ENCODE assay signal across 11 cellular contexts in the genomic region with DNA sequence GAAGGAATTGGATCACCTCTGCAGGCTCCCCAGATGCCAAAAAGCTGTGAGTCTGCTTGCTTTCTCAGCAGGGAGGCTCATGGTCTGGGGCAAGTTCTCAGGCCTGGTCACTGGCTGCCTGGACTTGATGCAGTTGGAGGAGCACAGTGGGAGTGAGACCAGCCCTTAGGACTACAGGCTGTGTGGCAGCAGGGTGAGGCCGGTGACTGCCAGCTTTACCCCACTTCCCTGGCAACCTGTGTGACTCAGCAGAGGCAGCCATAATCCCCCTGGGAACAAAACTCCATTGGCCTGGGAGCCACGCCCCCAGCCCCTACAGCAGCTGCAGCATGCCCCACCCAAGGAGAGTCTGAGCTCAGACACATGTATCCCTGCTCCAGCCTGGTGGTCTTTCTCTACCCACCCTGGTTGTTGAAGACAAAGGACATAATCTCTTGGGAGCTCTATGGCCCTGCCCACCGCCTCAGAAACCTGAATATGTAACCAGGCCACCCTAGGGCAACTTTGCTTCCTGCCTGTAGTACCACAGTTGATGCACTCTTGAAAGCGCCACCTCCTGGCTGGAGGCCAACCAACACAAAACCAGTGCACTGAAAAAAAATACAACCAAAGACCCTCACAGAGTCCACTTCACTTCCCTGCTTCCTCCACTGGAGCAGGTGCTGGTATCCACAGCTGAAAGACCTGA.
DNase-seq lines count a peak whose midpoint lies in the region; ATAC-seq and TF ChIP-seq lines count a peak whose summit lies in the region.
"Had no signal": no experiment of that assay in that cellular context is flagged by ENCODE, and none has a peak within 500 bp of the region (broad histone marks: within the 10 kb centered on the region; RNA-seq: fewer than 3 reads in every experiment).

No MANE protein-coding gene starts in this region.

- H3K9me2 ChIP-seq in PC-3 (replicated peaks; ENCODE audit: low read length), result no peaks in the 10 kb centered on the region

- no peaks in the 10 kb centered on the region for H3K27me3 ChIP-seq in PC-3 (ENCODE audit: low read length)
- H3K27me3 ChIP-seq in iPS-20b (ENCODE audit: insufficient read depth, low read length), result no peaks in the 10 kb centered on the region
- no peaks in the 10 kb centered on the region for H3K27me3 ChIP-seq in osteoblast (ENCODE audit: insufficient read depth, low read length)

- H3K4me2 ChIP-seq in PC-3 (ENCODE audit: low read length) (no peak overlapping the region), osteoblast (ENCODE audit: insufficient read depth, low read length) (no peak overlapping the region)

- CTCF ChIA-PET in PC-3 (lab: Charles Lee), result no interaction called here

- DNase-seq in DMS53 (lab: John Stamatoyannopoulos, UW) (peak; percentile 26), DMS53 treated with DMSO at 0.1 percent for 48 hours (lab: John Stamatoyannopoulos, UW; ENCODE audit: unreplicated experiment) (no peak), H4 (ENCODE audit: low spot score) (peak; percentile 42), PC-3 (peak; percentile 9), osteoblast (ENCODE audit: insufficient read length, low spot score, missing footprints) (no peak), posterior vena cava (ENCODE audit: low spot score) (no peak)
- DNase-seq: dorsolateral prefrontal cortex, EL, NCI-H146 had no signal

- intact Hi-C loops in PC-3 (cut with micrococcal nuclease), result no loop called here
- intact Hi-C loops in posterior vena cava (cut with DNase I), result no loop called here

- no TSS peak for BruUV-seq in PC-3 (replicated peaks; lab: Mats Ljungman, UMichigan)

- no peak overlapping the region for H3K4me3 ChIP-seq in PC-3 (ENCODE audit: low read length)
- H3K4me3 ChIP-seq in iPS-20b (ENCODE audit: low read length), result no peak overlapping the region
- no peak overlapping the region for H3K4me3 ChIP-seq in osteoblast (ENCODE audit: insufficient read depth, low read length)
- H3K4me3 ChIP-seq: dorsolateral prefrontal cortex had no signal

- H3K27ac ChIP-seq in PC-3 (ENCODE audit: low read length) (no peak overlapping the region), iPS-20b (ENCODE audit: low read length) (peak overlapping the region; percentile 54), osteoblast (ENCODE audit: low read depth, low read length) (no peak overlapping the region)
- H3K27ac ChIP-seq: dorsolateral prefrontal cortex had no signal

- no peaks in the 10 kb centered on the region for H3F3A ChIP-seq in PC-3 (ENCODE audit: low read length, unreplicated experiment)

- H4K20me1 ChIP-seq in PC-3 (ENCODE audit: low read length) (no peaks in the 10 kb centered on the region), osteoblast (ENCODE audit: insufficient read depth, low read length) (no peaks in the 10 kb centered on the region)

- POLR2A ChIA-PET in PC-3 (lab: Charles Lee; ENCODE audit: unreplicated experiment), result no interaction called here

- H2AFZ ChIP-seq in PC-3 (ENCODE audit: low read length) (peak overlapping the region; percentile 7; the same call in 1 of the 2 replicates), osteoblast (ENCODE audit: low read length) (no peak overlapping the region)

- H3K9me3 ChIP-seq in PC-3 (ENCODE audit: low read length), result no peaks in the 10 kb centered on the region
- no peaks in the 10 kb centered on the region for H3K9me3 ChIP-seq in iPS-20b (ENCODE audit: insufficient read depth, low read depth, low read length)
- H3K9me3 ChIP-seq in osteoblast (ENCODE audit: low read depth, low read length), result no peaks in the 10 kb centered on the region

- peak; percentile 38; the same call in 1 of the 2 replicates for TF ChIP-seq CTCF in PC-3 (conservative IDR thresholded peaks at IDR 0.05; ENCODE audit: low read depth, low read length)
- TF ChIP-seq CTCF in osteoblast (IDR thresholded peaks at IDR 0.05; ENCODE audit: extremely low read depth, low read depth, low read length), result no peak

- no peak for ATAC-seq in PC-3
- no peak for ATAC-seq in HG03469 (IDR thresholded peaks at IDR 0.05; ENCODE audit: unreplicated experiment)

- no peaks in the 10 kb centered on the region for H3K36me3 ChIP-seq in PC-3 (ENCODE audit: low read depth, low read length)
- H3K36me3 ChIP-seq in iPS-20b (ENCODE audit: insufficient read depth, low read depth, low read length), result no peaks in the 10 kb centered on the region
- H3K36me3 ChIP-seq in osteoblast (ENCODE audit: insufficient read depth, low read length), result no peaks in the 10 kb centered on the region

- H3K4me1 ChIP-seq in PC-3 (ENCODE audit: insufficient read depth, low read length) (peaks cover 6% of the 10 kb centered on the region; the same call in 1 of the 2 replicates), iPS-20b (ENCODE audit: insufficient read depth, low read length) (peaks cover 27% of the 10 kb centered on the region; the same call in 1 of the 2 replicates), osteoblast (ENCODE audit: insufficient read depth, low read length) (no peaks in the 10 kb centered on the region)

- H3K9ac ChIP-seq in PC-3 (ENCODE audit: low read length), result no peak overlapping the region
- H3K9ac ChIP-seq in iPS-20b (ENCODE audit: low read depth, low read length), result peak overlapping the region; percentile 34; the same call in 1 of the 2 replicates

- no peaks in the 10 kb centered on the region for H3K79me2 ChIP-seq in PC-3 (ENCODE audit: low read length)
- H3K79me2 ChIP-seq in osteoblast (ENCODE audit: insufficient read depth, low read length), result no peaks in the 10 kb centered on the region

Comparison
In these comparisons a context has a peak if more than half of its experiments do, and no peak if none do; other contexts are left out.
1. DNase-seq: peak in DMS53 (single experiment), H4 (single experiment) and PC-3 (single experiment); none in DMS53 treated with DMSO at 0.1 percent for 48 hours (single experiment), osteoblast (single experiment) and posterior vena cava (single experiment).